In the genomic region with DNA sequence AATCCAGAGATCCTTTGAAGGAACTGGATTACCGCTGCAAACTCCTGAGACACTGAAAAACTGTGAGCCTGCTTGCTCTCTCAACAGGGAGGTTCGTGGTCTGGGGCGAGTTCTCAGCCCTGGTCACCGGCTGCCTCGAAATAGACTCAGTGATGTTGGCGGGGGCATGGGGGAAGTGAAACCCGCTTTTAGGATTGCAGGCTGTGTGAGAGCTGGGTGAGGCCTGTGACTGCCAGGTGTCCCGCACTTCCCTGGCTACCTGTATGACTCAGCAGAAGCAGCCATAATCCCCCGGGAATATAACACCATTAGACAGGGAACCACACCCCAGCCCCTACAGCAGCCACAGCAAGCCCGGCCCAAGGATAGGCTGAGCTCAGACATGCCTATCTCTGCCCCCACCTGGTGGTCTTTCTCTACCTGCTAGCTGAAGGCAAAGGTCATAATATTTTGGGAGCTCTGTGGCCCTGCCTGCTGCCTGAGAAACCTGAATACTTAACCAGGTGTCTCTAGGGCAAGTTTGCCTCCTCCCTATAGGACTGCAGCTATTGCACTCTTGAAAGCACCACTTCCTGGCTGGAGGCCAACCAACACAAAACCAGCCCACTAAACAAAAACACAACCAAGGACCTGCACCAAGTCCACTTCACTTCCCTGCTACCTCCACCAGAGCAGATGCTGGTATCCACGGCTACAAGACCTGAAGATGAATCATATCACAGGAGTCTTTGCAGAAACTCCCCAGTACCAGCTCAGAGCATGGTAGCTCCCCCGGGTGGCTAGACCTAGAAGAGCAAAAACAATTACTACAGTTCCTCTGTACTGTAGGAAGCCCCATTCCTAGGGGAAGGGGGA, we compare ENCODE assay signal across 8 cellular contexts.
DNase-seq lines count a peak whose midpoint lies in the region; ATAC-seq and TF ChIP-seq lines count a peak whose summit lies in the region.

No MANE protein-coding gene starts in this region.

- peak in 2 of 3 donors; percentile 77 to 78 for DNase-seq in Peyer's patch
- no peak for DNase-seq in D341Med (ENCODE audit: low spot score)
- DNase-seq in NCI-H2196 treated with DMSO at 0.1 percent for 48 hours (lab: John Stamatoyannopoulos, UW; ENCODE audit: unreplicated experiment) = no peak
- no peak for DNase-seq in amniotic stem cell (lab: John Stamatoyannopoulos, UW)
- no peak for DNase-seq in UCSD-AML1 (lab: John Stamatoyannopoulos, UW; ENCODE audit: unreplicated experiment)

- TF ChIP-seq POLR2A in Peyer's patch (IDR thresholded peaks at IDR 0.05) = no peak

- H3K36me3 ChIP-seq in Peyer's patch = no peaks in the 10 kb centered on the region

- TF ChIP-seq CTCF in GM12875 (IDR thresholded peaks at IDR 0.05; ENCODE audit: borderline replicate concordance, insufficient read depth, low read depth, low read length) (peak; percentile 29; the same call in 1 of the 2 replicates), Peyer's patch (IDR thresholded peaks at IDR 0.05) (no peak)

- peak; percentile 92 for ATAC-seq in GM19455 (IDR thresholded peaks at IDR 0.05; ENCODE audit: unreplicated experiment)
- ATAC-seq in HG03095 (IDR thresholded peaks at IDR 0.05; ENCODE audit: unreplicated experiment) = peak; percentile 93

- H3K4me1 ChIP-seq in Peyer's patch = no peaks in the 10 kb centered on the region

- no peak overlapping the region for H3K27ac ChIP-seq in Peyer's patch

- peak overlapping the region; percentile 8 for H3K4me3 ChIP-seq in GM12875 (ENCODE audit: low read depth, low read length)
- no peak overlapping the region for H3K4me3 ChIP-seq in Peyer's patch

- H3K27me3 ChIP-seq in Peyer's patch = no peaks in the 10 kb centered on the region

- no peaks in the 10 kb centered on the region for H3K9me3 ChIP-seq in Peyer's patch

Comparison
In these comparisons a context has a peak if more than half of its experiments do, and no peak if none do; other contexts are left out.
1. DNase-seq: peak in Peyer's patch (2 of 3); none in D341Med (single experiment), NCI-H2196 treated with DMSO at 0.1 percent for 48 hours (single experiment), amniotic stem cell (single experiment) and UCSD-AML1 (single experiment).